10 cellular contexts compared by ENCODE assay signal in the genomic region with DNA sequence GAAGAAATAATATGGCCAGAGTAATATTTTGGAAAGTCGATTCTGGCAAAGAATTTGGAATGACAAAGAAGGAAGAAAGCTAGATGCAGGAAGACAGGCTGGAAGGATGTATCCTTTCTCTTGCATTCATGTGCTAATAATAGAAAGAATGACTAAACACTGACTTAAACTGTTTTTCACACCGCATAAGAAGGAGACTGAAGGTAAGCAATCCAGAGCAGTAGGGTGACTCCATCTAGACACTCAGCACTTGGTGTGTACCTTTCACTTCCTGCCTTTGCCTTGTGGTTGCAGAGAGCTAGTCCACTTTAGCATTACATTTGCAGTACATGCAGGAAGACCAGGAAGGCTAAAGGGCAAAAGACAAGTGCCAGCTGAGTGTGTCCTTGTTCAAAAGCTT.
A peak's percentile ranks its signal among the peaks of the same experiment; 100 is the strongest.
DNase-seq lines count a peak whose midpoint lies in the region; ATAC-seq and TF ChIP-seq lines count a peak whose summit lies in the region.
"Had no signal": no experiment of that assay in that cellular context is flagged by ENCODE, and none has a peak within 500 bp of the region (broad histone marks: within the 10 kb centered on the region; RNA-seq: fewer than 3 reads in every experiment).

No MANE protein-coding gene starts in this region.

- no peaks in the 10 kb centered on the region for H3K79me1 ChIP-seq in neuronal stem cell (ENCODE audit: low read depth, low read length)

- no peak overlapping the region for H3K4me2 ChIP-seq in neuronal stem cell (ENCODE audit: insufficient read depth, low read length, poor library complexity, severe bottlenecking)

- no peak overlapping the region for H2BK15ac ChIP-seq in neuronal stem cell (ENCODE audit: low read length)

- no peak overlapping the region for H2BK120ac ChIP-seq in neuronal stem cell (ENCODE audit: low read depth, low read length)

- no peak overlapping the region for H3K4me3 Mint-ChIP-seq in nephron progenitor cell

- no peaks in the 10 kb centered on the region for H3K4me1 ChIP-seq in neuronal stem cell (ENCODE audit: control insufficient read depth in 2 of 2, insufficient read depth in 1 of 2, low read depth in 1 of 2, low read length in 2 of 2)

- H3K23ac ChIP-seq in neuronal stem cell (ENCODE audit: low read depth, low read length, poor library complexity): no peak overlapping the region

- no peaks in the 10 kb centered on the region for H3K27me3 ChIP-seq in neuronal stem cell (ENCODE audit: control insufficient read depth in 3 of 3, insufficient read depth in 3 of 3, low read depth in 1 of 3, low read length in 3 of 3)

- H3K9ac ChIP-seq in neuronal stem cell (ENCODE audit: low read depth, low read length, poor library complexity): no peak overlapping the region

- H3K36me3 ChIP-seq in neuronal stem cell (replicated peaks in 1 of 2; ENCODE audit: control insufficient read depth in 2 of 2, insufficient read depth in 2 of 2, low read length in 2 of 2): no peaks in the 10 kb centered on the region

- H3K4me1 Mint-ChIP-seq in nephron progenitor cell: peaks cover 6% of the 10 kb centered on the region

- no peak overlapping the region for H3K4me3 ChIP-seq in neuronal stem cell (ENCODE audit: low read length in 2 of 2)

- no peaks in the 10 kb centered on the region for H3K27me3 Mint-ChIP-seq in nephron progenitor cell (ENCODE audit: low read depth, poor library complexity)

- no peak overlapping the region for H4K8ac ChIP-seq in neuronal stem cell (ENCODE audit: low read depth, low read length)

- H3K27ac ChIP-seq in neuronal stem cell (replicated peaks; ENCODE audit: low read length): no peak overlapping the region

- H2AFZ ChIP-seq in neuronal stem cell (ENCODE audit: low read length): peak overlapping the region; percentile 2

- no peak overlapping the region for H3K4ac ChIP-seq in neuronal stem cell (ENCODE audit: low read length)

- H4K91ac ChIP-seq in neuronal stem cell (ENCODE audit: low read depth, low read length, poor library complexity): no peak overlapping the region

- no peak overlapping the region for H2AK5ac ChIP-seq in neuronal stem cell (ENCODE audit: low read depth, low read length)

- H2BK12ac ChIP-seq in neuronal stem cell (ENCODE audit: low read length): no peak overlapping the region

- H3K36me3 Mint-ChIP-seq in nephron progenitor cell (ENCODE audit: low read depth): no peaks in the 10 kb centered on the region

- WGBS in neuronal stem cell (ENCODE audit: extremely low coverage in 2 of 2, insufficient read length in 2 of 2, insufficient replicate concordance in 1 of 2), 2 donors: no CpG with 5 or more reads among the region's 2 CpGs

- no peak overlapping the region for H3K14ac ChIP-seq in neuronal stem cell (ENCODE audit: low read length)

- no peak overlapping the region for H2BK5ac ChIP-seq in neuronal stem cell (ENCODE audit: low read length)

- no peak overlapping the region for H3K18ac ChIP-seq in neuronal stem cell (ENCODE audit: low read length)

- H3K9me3 ChIP-seq in neuronal stem cell (replicated peaks in 1 of 2; ENCODE audit: control insufficient read depth in 2 of 2, insufficient read depth in 1 of 2, low read depth in 1 of 2, low read length in 2 of 2): no peaks in the 10 kb centered on the region

- no peak for TF ChIP-seq CTCF in nephron progenitor cell (IDR thresholded peaks at IDR 0.05)

- H3K9me3 Mint-ChIP-seq in nephron progenitor cell: no peaks in the 10 kb centered on the region

- ATAC-seq in GM18870 (IDR thresholded peaks at IDR 0.05; ENCODE audit: unreplicated experiment) (peak; percentile 90), HG03139 (IDR thresholded peaks at IDR 0.05; ENCODE audit: unreplicated experiment) (peak; percentile 65)

- H3K27ac Mint-ChIP-seq in nephron progenitor cell: no peak overlapping the region

- DNase-seq in astrocyte of the hippocampus (ENCODE audit: low read depth, low spot score) (peak; percentile 35), neuronal stem cell (ENCODE audit: low spot score) (no peak), SW480 (ENCODE audit: low spot score) (no peak), GM19240 (ENCODE audit: insufficient read length, low spot score) (no peak), NCI-H82 (lab: John Stamatoyannopoulos, UW) (no peak), nephron progenitor cell (no peak)
- DNase-seq: activated T-cell treated with anti-CD3 and anti-CD28 coated beads for 4 hours, erythroblast had no signal
